In the genomic region with DNA sequence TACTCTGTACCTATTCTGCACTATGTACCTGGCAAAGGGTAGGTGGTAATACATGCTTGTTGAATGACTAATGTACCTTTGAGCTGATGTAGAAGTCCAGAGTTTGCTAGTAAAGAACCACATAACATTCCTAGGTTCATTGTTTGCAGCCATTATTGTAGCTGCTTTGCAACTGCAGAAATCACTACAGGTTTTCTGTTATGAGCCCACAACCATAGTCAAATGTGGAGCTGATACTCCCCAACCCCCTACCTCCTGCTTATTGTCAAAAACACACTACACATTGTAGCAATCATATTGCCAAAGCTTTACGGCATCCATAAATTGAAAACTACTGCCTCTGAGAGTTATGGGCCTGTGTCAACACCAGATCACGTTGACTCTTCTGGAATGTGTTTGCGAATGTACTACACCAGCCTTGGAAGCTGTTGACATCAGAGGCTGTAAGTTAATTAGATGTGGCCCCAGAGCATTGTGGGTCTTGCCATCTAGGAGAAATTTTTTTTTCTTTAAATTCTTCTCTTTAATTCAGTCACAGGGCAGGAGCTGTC, we compare ENCODE assay signal across 20 cellular contexts.
DNase-seq lines count a peak whose midpoint lies in the region; ATAC-seq and TF ChIP-seq lines count a peak whose summit lies in the region.
"Had no signal": no experiment of that assay in that cellular context is flagged by ENCODE, and none has a peak within 500 bp of the region (broad histone marks: within the 10 kb centered on the region; RNA-seq: fewer than 3 reads in every experiment).

No MANE protein-coding gene starts in this region.

- no peak for TF ChIP-seq POLR2A in sigmoid colon (IDR thresholded peaks at IDR 0.05)

- H3K4me3 ChIP-seq in AG10803 (ENCODE audit: low read length) (no peak overlapping the region), PC-3 (ENCODE audit: low read length) (no peak overlapping the region), sigmoid colon (no peak overlapping the region)
- H3K4me3 ChIP-seq: SJCRH30 had no signal

- H3K4me2 ChIP-seq in PC-3 (ENCODE audit: low read length), result no peak overlapping the region

- H3K36me3 ChIP-seq in PC-3 (ENCODE audit: low read depth, low read length), result no peaks in the 10 kb centered on the region
- H3K36me3 ChIP-seq in sigmoid colon, result no peaks in the 10 kb centered on the region
- H3K36me3 ChIP-seq: SJCRH30 had no signal

- no peaks in the 10 kb centered on the region for H3K9me2 ChIP-seq in PC-3 (replicated peaks; ENCODE audit: low read length)

- no TSS peak for BruUV-seq in PC-3 (replicated peaks; lab: Mats Ljungman, UMichigan)

- H3K9ac ChIP-seq in PC-3 (ENCODE audit: low read length), result no peak overlapping the region

- no peak overlapping the region for H2AFZ ChIP-seq in PC-3 (ENCODE audit: low read length)

- peak; percentile 45 for DNase-seq in AG10803 (ENCODE audit: low read depth)
- peak; percentile 6 for DNase-seq in PC-3
- DNase-seq in islet precursor cell, result peak; percentile 30
- no peak for DNase-seq in sigmoid colon
- DNase-seq in DMS53 (lab: John Stamatoyannopoulos, UW), result no peak
- DNase-seq: DMS79 treated with DMSO at 0.1 percent for 48 hours; GOT3; HCEC 1CT; Karpas-422; MV-4-11; NCI-H1105 treated with DMSO at 0.1 percent for 48 hours; NCI-H2029 treated with DMSO at 0.1 percent for 48 hours; NCI-H226; NCI-H524; NCI-H774; NK-92 treated with Interleukin-12 subunit alpha and Interleukin-12 subunit beta, amount 100 ng/mL, for 24 hours; SJCRH30 had no signal

- TF ChIP-seq CTCF in AG10803 (conservative IDR thresholded peaks at IDR 0.05; ENCODE audit: low read length) (no peak), PC-3 (conservative IDR thresholded peaks at IDR 0.05; ENCODE audit: low read depth, low read length) (no peak), sigmoid colon (IDR thresholded peaks at IDR 0.05) (no peak)

- no peaks in the 10 kb centered on the region for H3K9me3 ChIP-seq in PC-3 (ENCODE audit: low read length)
- H3K9me3 ChIP-seq in sigmoid colon, result no peaks in the 10 kb centered on the region
- H3K9me3 ChIP-seq: SJCRH30 had no signal

- no peak overlapping the region for H3K27ac ChIP-seq in PC-3 (ENCODE audit: low read length)
- H3K27ac ChIP-seq in sigmoid colon, result peak overlapping the region in 3 of 4 donors; percentile 47 to 67 (median 58)
- H3K27ac ChIP-seq: SJCRH30 had no signal

- CTCF ChIA-PET in PC-3 (lab: Charles Lee), result no interaction called here

- intact Hi-C loops in PC-3 (cut with micrococcal nuclease) (no loop called here), sigmoid colon (cut with DNase I) (no loop called here)

- WGBS in sigmoid colon, 2 donors, result 25 to 71% methylated on average over 3 of the region's 3 CpGs

- peak in 1 of 4 donors; percentile 62 for TF ChIP-seq EP300 in sigmoid colon (IDR thresholded peaks at IDR 0.05)

- H3K4me1 ChIP-seq in PC-3 (ENCODE audit: insufficient read depth, low read length) (no peaks in the 10 kb centered on the region), sigmoid colon (peaks cover 5 to 19% (median 13%) of the 10 kb centered on the region in 4 donors)
- H3K4me1 ChIP-seq: SJCRH30 had no signal

- POLR2A ChIA-PET in PC-3 (lab: Charles Lee; ENCODE audit: unreplicated experiment), result no interaction called here

- ATAC-seq in PC-3, result no peak
- ATAC-seq in HG02973 (IDR thresholded peaks at IDR 0.05; ENCODE audit: unreplicated experiment), result no peak
- ATAC-seq in GM19351 (IDR thresholded peaks at IDR 0.05; ENCODE audit: unreplicated experiment), result no peak
- ATAC-seq: Panc1 had no signal

- no peaks in the 10 kb centered on the region for H3K79me2 ChIP-seq in PC-3 (ENCODE audit: low read length)

- no peaks in the 10 kb centered on the region for H4K20me1 ChIP-seq in PC-3 (ENCODE audit: low read length)

- no peaks in the 10 kb centered on the region for H3F3A ChIP-seq in PC-3 (ENCODE audit: low read length, unreplicated experiment)

- no peaks in the 10 kb centered on the region for H3K27me3 ChIP-seq in PC-3 (ENCODE audit: low read length)
- no peaks in the 10 kb centered on the region for H3K27me3 ChIP-seq in sigmoid colon
- H3K27me3 ChIP-seq: SJCRH30 had no signal

Comparison
In these comparisons a context has a peak if more than half of its experiments do, and no peak if none do; other contexts are left out.
1. DNase-seq: peak in AG10803 (single experiment), PC-3 (single experiment) and islet precursor cell (single experiment); none in sigmoid colon (single experiment) and DMS53 (single experiment).